In the genomic region with DNA sequence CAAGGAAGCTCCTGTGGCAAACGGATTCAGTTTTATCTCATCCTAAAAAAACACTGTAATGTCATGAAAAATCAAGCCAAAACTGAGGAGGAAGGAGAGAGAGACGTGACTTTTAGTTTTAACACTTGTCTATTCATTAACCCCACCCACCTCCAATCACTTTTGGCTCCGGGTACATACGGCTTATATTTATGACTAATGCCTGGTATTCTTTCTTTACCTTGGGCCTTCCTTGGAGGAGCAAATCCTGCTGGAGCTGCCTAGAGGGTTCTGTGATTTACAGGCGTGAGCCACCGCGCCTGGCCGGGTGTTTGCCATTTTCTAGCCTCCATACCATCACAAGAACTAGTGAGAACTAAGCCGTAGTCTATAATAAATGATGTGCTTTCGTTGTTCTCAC, we compare ENCODE assay signal across 1 cellular context.
TF ChIP-seq lines count a peak whose summit lies in the region.

No MANE protein-coding gene starts in this region.

TF ChIP-seq in SK-N-SH, 30 proteins besides CTCF, POLR2A, EP300 and RAD21 (continued from another document):
- TF ChIP-seq, protein P1, sequence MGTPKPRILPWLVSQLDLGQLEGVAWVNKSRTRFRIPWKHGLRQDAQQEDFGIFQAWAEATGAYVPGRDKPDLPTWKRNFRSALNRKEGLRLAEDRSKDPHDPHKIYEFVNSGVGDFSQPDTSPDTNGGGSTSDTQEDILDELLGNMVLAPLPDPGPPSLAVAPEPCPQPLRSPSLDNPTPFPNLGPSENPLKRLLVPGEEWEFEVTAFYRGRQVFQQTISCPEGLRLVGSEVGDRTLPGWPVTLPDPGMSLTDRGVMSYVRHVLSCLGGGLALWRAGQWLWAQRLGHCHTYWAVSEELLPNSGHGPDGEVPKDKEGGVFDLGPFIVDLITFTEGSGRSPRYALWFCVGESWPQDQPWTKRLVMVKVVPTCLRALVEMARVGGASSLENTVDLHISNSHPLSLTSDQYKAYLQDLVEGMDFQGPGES (IDR thresholded peaks at IDR 0.05; ENCODE audit: low read depth, low read length) = no peak
